20 cellular contexts compared by ENCODE assay signal in genomic region chr17:72361892-72362291, GRCh38.
DNase-seq lines count a peak whose midpoint lies in the region; ATAC-seq, FAIRE-seq and TF ChIP-seq lines count a peak whose summit lies in the region.
"Had no signal": no experiment of that assay in that cellular context is flagged by ENCODE, and none has a peak within 500 bp of the region (broad histone marks: within the 10 kb centered on the region; RNA-seq: fewer than 3 reads in every experiment).

No MANE protein-coding gene starts in this region.

- in situ Hi-C loops in GM23248 (cut with MboI): no loop called here

- no peaks in the 10 kb centered on the region for H3K9me3 ChIP-seq in GM23248 (ENCODE audit: low read depth)
- no peaks in the 10 kb centered on the region for H3K9me3 ChIP-seq in PC-3 (ENCODE audit: low read length)
- H3K9me3 ChIP-seq in osteoblast (ENCODE audit: low read depth, low read length): peaks cover 4% of the 10 kb centered on the region
- no peaks in the 10 kb centered on the region for H3K9me3 ChIP-seq in BE2C
- H3K9me3 ChIP-seq: heart right ventricle, left lung had no signal

- intact Hi-C loops in PC-3 (cut with micrococcal nuclease): loop anchor here (1.0 kb wide), 1 partner anchor 29 kb away; no protein-coding TSS in a partner anchor

- H3F3A ChIP-seq in GM23248 (ENCODE audit: insufficient read depth): peaks cover 38% of the 10 kb centered on the region
- H3F3A ChIP-seq in PC-3 (ENCODE audit: low read length, unreplicated experiment): no peaks in the 10 kb centered on the region

- peak; percentile 70 for FAIRE-seq in bronchial epithelial cell (lab: Jason Lieb, UNC)

- POLR2A ChIA-PET in PC-3 (lab: Charles Lee; ENCODE audit: unreplicated experiment): interaction anchor here (0.6 kb wide), 2 partner anchors 61 to 104 kb away, joined by 6 to 8 read pairs; no protein-coding TSS in a partner anchor

- no peak for TF ChIP-seq CTCF in PC-3 (conservative IDR thresholded peaks at IDR 0.05; ENCODE audit: low read depth, low read length)
- TF ChIP-seq CTCF in bronchial epithelial cell (IDR thresholded peaks at IDR 0.05; ENCODE audit: insufficient read depth, low read length, severe bottlenecking): no peak
- no peak for TF ChIP-seq CTCF in osteoblast (IDR thresholded peaks at IDR 0.05; ENCODE audit: extremely low read depth, low read depth, low read length)
- no peak for TF ChIP-seq CTCF in BE2C (IDR thresholded peaks at IDR 0.05; ENCODE audit: low read depth, low read length)

- H3K9me2 ChIP-seq in GM23248 (ENCODE audit: insufficient read depth): no peaks in the 10 kb centered on the region
- H3K9me2 ChIP-seq in PC-3 (replicated peaks; ENCODE audit: low read length): no peaks in the 10 kb centered on the region

- H3K27me3 ChIP-seq in GM23248 (replicated peaks; ENCODE audit: insufficient read depth) (no peaks in the 10 kb centered on the region), PC-3 (ENCODE audit: low read length) (no peaks in the 10 kb centered on the region), bronchial epithelial cell (ENCODE audit: control insufficient read depth, insufficient read depth, low read length) (no peaks in the 10 kb centered on the region), osteoblast (ENCODE audit: insufficient read depth, low read length) (no peaks in the 10 kb centered on the region), BE2C (no peaks in the 10 kb centered on the region)

- CTCF ChIA-PET in PC-3 (lab: Charles Lee): no interaction called here

- DNase-seq in GM23248: no peak
- DNase-seq in PC-3: peak; percentile 74
- peak; percentile 85 for DNase-seq in bronchial epithelial cell (ENCODE audit: low read depth)
- no peak for DNase-seq in osteoblast (ENCODE audit: insufficient read length, low spot score, missing footprints)
- DNase-seq in BE2C: no peak
- DNase-seq in COLO829 (ENCODE audit: low spot score): no peak
- DNase-seq in stimulated activated CD4-positive, alpha-beta T cell treated with anti-CD3 and anti-CD28 coated beads, Interleukin-2, amount 100 ng/mL, for 48 hours: no peak
- DNase-seq: activated CD8-positive, alpha-beta memory T cell treated with anti-CD3 and anti-CD28 coated beads for 24 hours; activated naive CD4-positive, alpha-beta T cell treated with anti-CD3 and anti-CD28 coated beads, Interleukin-2, amount 50 U/mL, for 16 hours; activated T-cell treated with anti-CD3 and anti-CD28 coated beads, Interleukin-2, amount 50 U/mL, for 4 hours; effector memory CD4-positive, alpha-beta T cell; heart right ventricle; Kasumi-1; left lung; NCI-H1105; NCI-H2107; stimulated activated CD4-positive, alpha-beta T cell treated with anti-CD3 and anti-CD28 coated beads, Interleukin-2, amount 100 ng/mL, for 24 hours; stimulated activated naive CD8-positive, alpha-beta T cell treated with anti-CD3 and anti-CD28 coated beads, Interleukin-15, Interleukin-2, amounts not matched to agents 100 U/mL and 50 U/mL, for 24 hours; tibial artery had no signal

- H3K4me2 ChIP-seq in GM23248 (ENCODE audit: unreplicated experiment): peak overlapping the region; percentile 52
- H3K4me2 ChIP-seq in PC-3 (ENCODE audit: low read length): peak overlapping the region; percentile 59
- peak overlapping the region; percentile 41 for H3K4me2 ChIP-seq in osteoblast (ENCODE audit: insufficient read depth, low read length)

- H3K36me3 ChIP-seq in GM23248 (ENCODE audit: low read depth) (no peaks in the 10 kb centered on the region), PC-3 (ENCODE audit: low read depth, low read length) (no peaks in the 10 kb centered on the region), bronchial epithelial cell (ENCODE audit: control insufficient read depth, insufficient read depth, low read length) (no peaks in the 10 kb centered on the region), osteoblast (ENCODE audit: insufficient read depth, low read length) (no peaks in the 10 kb centered on the region), BE2C (no peaks in the 10 kb centered on the region)
- H3K36me3 ChIP-seq: heart right ventricle, left lung, tibial artery had no signal

- TSS peak; percentile 78 for BruUV-seq in PC-3 (replicated peaks; lab: Mats Ljungman, UMichigan)

- H3K27ac ChIP-seq in GM23248 (peak overlapping the region; percentile 74), PC-3 (ENCODE audit: low read length) (peak overlapping the region; percentile 93), osteoblast (ENCODE audit: low read depth, low read length) (peak overlapping the region; percentile 87)
- H3K27ac ChIP-seq: heart right ventricle, left lung, tibial artery had no signal

- H2AFZ ChIP-seq in GM23248: no peak overlapping the region
- no peak overlapping the region for H2AFZ ChIP-seq in PC-3 (ENCODE audit: low read length)
- H2AFZ ChIP-seq in osteoblast (ENCODE audit: low read length): no peak overlapping the region

- H3K4me3 ChIP-seq in GM23248 (no peak overlapping the region), PC-3 (ENCODE audit: low read length) (0 out of 2 replicates have a peak overlapping the region, but pooled peaks have one; percentile 1), bronchial epithelial cell (ENCODE audit: low read depth, low read length) (no peak overlapping the region), osteoblast (ENCODE audit: insufficient read depth, low read length) (no peak overlapping the region), BE2C (ENCODE audit: low read depth, low read length) (no peak overlapping the region)
- H3K4me3 ChIP-seq: heart right ventricle, left lung, tibial artery had no signal

- H3K4me1 ChIP-seq in GM23248 (ENCODE audit: insufficient read depth): peaks cover 39% of the 10 kb centered on the region
- H3K4me1 ChIP-seq in PC-3 (ENCODE audit: insufficient read depth, low read length): peaks cover 47% of the 10 kb centered on the region
- H3K4me1 ChIP-seq in osteoblast (ENCODE audit: insufficient read depth, low read length): peaks cover 38% of the 10 kb centered on the region
- H3K4me1 ChIP-seq in BE2C: no peaks in the 10 kb centered on the region
- H3K4me1 ChIP-seq: heart right ventricle, left lung, tibial artery had no signal

- H4K20me1 ChIP-seq in GM23248 (ENCODE audit: insufficient read depth) (no peaks in the 10 kb centered on the region), PC-3 (ENCODE audit: low read length) (no peaks in the 10 kb centered on the region), osteoblast (ENCODE audit: insufficient read depth, low read length) (no peaks in the 10 kb centered on the region)

- no peaks in the 10 kb centered on the region for H3K79me2 ChIP-seq in GM23248 (ENCODE audit: insufficient read depth)
- H3K79me2 ChIP-seq in PC-3 (ENCODE audit: low read length): no peaks in the 10 kb centered on the region
- no peaks in the 10 kb centered on the region for H3K79me2 ChIP-seq in osteoblast (ENCODE audit: insufficient read depth, low read length)

- ATAC-seq in PC-3 (peak; percentile 33), HG02981 (IDR thresholded peaks at IDR 0.05; ENCODE audit: unreplicated experiment) (no peak)
- ATAC-seq: activated T-cell treated with anti-CD3 and anti-CD28 coated beads, Interleukin-2, amount 50 U/mL, for 4 hours; heart right ventricle; stimulated activated naive CD8-positive, alpha-beta T cell treated with anti-CD3 and anti-CD28 coated beads, Interleukin-15, Interleukin-2, amounts not matched to agents 100 U/mL and 50 U/mL, for 24 hours had no signal

- WGBS in GM23248 (ENCODE audit: low coverage in 1 of 2, low lambda C conversion rate in 2 of 2, missing lambda C conversion rate in 2 of 2), 2 experiments: 97% methylated on average over 6 of the region's 6 CpGs

- H3K9ac ChIP-seq in GM23248 (peak overlapping the region; percentile 5; the same call in 1 of the 2 replicates), PC-3 (ENCODE audit: low read length) (peak overlapping the region; percentile 74)

Comparison
In these comparisons a context has a peak if more than half of its experiments do, and no peak if none do; other contexts are left out.
1. DNase-seq: peak in PC-3 (single experiment) and bronchial epithelial cell (single experiment); none in GM23248 (single experiment), osteoblast (single experiment), BE2C (single experiment), COLO829 (single experiment) and stimulated activated CD4-positive, alpha-beta T cell treated with anti-CD3 and anti-CD28 coated beads, Interleukin-2, amount 100 ng/mL, for 48 hours (0 of 2).
2. Peak in every context shown above with its lines, with median percentiles within 50 percentile points of each other: H3K27ac ChIP-seq and H3K4me2 ChIP-seq.